In the genomic region with DNA sequence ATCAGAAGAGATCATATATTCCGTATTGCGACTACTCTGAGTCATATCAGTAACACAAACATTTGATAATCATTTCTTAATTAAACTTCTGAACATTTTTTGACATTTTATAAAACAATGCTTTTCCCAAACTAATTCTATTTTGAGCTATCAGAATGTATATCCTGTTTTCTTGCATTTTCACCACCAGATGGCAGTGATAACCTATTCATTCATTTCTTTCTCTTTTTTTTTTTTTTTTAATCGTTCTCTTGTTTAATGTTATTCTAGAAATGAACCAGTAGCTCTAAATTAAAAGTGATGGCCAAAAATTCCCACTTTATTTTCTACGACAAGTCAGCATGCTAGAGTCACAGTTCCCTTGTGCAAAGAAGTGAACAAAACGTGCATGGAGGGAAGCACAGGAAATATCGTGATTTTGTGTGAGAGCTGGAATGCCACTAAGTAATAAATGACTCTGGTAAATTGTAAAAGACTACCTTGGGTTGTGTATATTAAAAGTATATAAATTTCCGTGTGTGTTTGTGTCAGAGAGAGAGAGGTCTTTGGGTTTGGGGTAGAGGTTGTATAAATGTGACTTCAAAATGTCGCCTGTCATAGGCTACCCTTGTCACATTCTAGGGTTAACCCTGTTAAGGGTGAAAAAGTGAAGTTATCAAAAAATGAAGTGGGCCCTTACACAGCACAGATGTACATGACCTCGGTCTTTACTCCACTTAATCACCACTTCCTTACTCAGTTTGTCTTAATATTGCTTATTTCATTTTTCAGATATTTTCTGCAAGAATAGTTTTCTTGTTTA, we compare ENCODE assay signal across 9 cellular contexts. TPM values are rescaled to one million over a fixed set of nuclear protein-coding genes. Genes with fewer than 3 reads are reported as not detected.
DNase-seq lines count a peak whose midpoint lies in the region; ATAC-seq, FAIRE-seq and TF ChIP-seq lines count a peak whose summit lies in the region.
"Had no signal": no experiment of that assay in that cellular context is flagged by ENCODE, and none has a peak within 500 bp of the region (broad histone marks: within the 10 kb centered on the region; RNA-seq: fewer than 3 reads in every experiment).

No MANE protein-coding gene starts in this region.

- TF ChIP-seq RAD21 in A549 (conservative IDR thresholded peaks at IDR 0.05 in 1 of 2, IDR thresholded peaks at IDR 0.05 in 1 of 2), result peak; percentile 80 to 84

- ATAC-seq in A549, result peak in 1 of 2 experiments; percentile 53; a peak in 2 of 6 replicates
- no peak for ATAC-seq in HG02588 (IDR thresholded peaks at IDR 0.05; ENCODE audit: unreplicated experiment)
- no peak for ATAC-seq in GM19463 (IDR thresholded peaks at IDR 0.05; ENCODE audit: unreplicated experiment)

- peak; percentile 95 for FAIRE-seq in A549 (lab: Jason Lieb, UNC)
- peak; percentile 86 for FAIRE-seq in RCC 7860 (lab: Jason Lieb, UNC)

- whole genome bisulfite sequencing in A549 (ENCODE audit: missing lambda C conversion rate), result 29% methylated on average over 9 of the region's 9 CpGs

- H3K27ac ChIP-seq in A549, result no peak overlapping the region
- H3K27ac ChIP-seq: epithelial cell of prostate had no signal

- no peak for TF ChIP-seq POLR2A in A549 (IDR thresholded peaks at IDR 0.05; ENCODE audit: low read length)

- no peaks in the 10 kb centered on the region for H3K9me3 ChIP-seq in A549

- peak overlapping the region; percentile 7; the same call in 1 of the 3 replicates for H3K4me2 ChIP-seq in A549

- POLR2A ChIA-PET in A549 (lab: Yijun Ruan, JAX), result interaction anchor here (0.7 kb wide), 2 partner anchors 289 to 392 kb away, joined by 3 read pairs; no protein-coding TSS in a partner anchor

- H3K4me1 ChIP-seq in A549, result no peaks in the 10 kb centered on the region

- CTCF ChIA-PET in A549 (lab: Yijun Ruan, JAX), result interaction anchor here (0.6 to 6.5 kb wide), 36 partner anchors 9 to 1959 kb away, joined by 3 to 76 read pairs (median 4); a partner anchor contains a TSS

- DNase-seq in A549 (ENCODE audit: low read depth in 1 of 2, low spot score in 1 of 2) (peak in 1 of 2 experiments; percentile 42), GM12864 (ENCODE audit: low read depth) (no peak), RCC 7860 (ENCODE audit: low spot score) (peak; percentile 10), fibroblast of peridontal ligament (ENCODE audit: extremely low read depth) (peak; percentile 80), retina (peak; percentile 31), nucleus accumbens (lab: John Stamatoyannopoulos, UW) (no peak)

- no peak for TF ChIP-seq EP300 in A549 (IDR thresholded peaks at IDR 0.05)

- H3K4me3 ChIP-seq in A549, result no peak overlapping the region
- H3K4me3 ChIP-seq in GM12864 (ENCODE audit: low read depth, low read length), result no peak overlapping the region

- TF ChIP-seq CTCF in A549 (IDR thresholded peaks at IDR 0.05) (peak; percentile 84), GM12864 (IDR thresholded peaks at IDR 0.05; ENCODE audit: low read depth, low read length, missing control alignments) (peak; percentile 18)

TF ChIP-seq in A549, 52 proteins besides CTCF, POLR2A, EP300 and RAD21:
- TF ChIP-seq SMC3 (IDR thresholded peaks at IDR 0.05) (peak; percentile 86), KDM1A (IDR thresholded peaks at IDR 0.05; ENCODE audit: low read depth) (no peak)

RNA-seq across cellular contexts. Expression of a gene that starts 40.4 kb away (rescaled TPM):
- 1,881 and 2,260 TPM in 2 replicates for polyA plus RNA-seq in A549 (2011; rRNA removed)
- polyA plus RNA-seq in A549 (2012; cell fraction: cytosol; rRNA removed), result 882 and 1,113 TPM in 2 replicates
- polyA plus RNA-seq in A549 (2012; cell fraction: nucleus; rRNA removed), result 378 and 581 TPM in 2 replicates
- 1,745 to 1,852 TPM (median 1,788 TPM) in 3 replicates for polyA plus RNA-seq in A549 (2017; fragmentation: RNase III; extraction: RNeasy Plus Mini Kit Qiagen cat#74134 plus additional on column Dnase treatment)
- 554 and 593 TPM in 2 replicates for polyA minus RNA-seq in A549 (2011; rRNA and poly(A)+ RNA removed)

Comparison
In these comparisons a context has a peak if more than half of its experiments do, and no peak if none do; other contexts are left out.
1. DNase-seq: peak in RCC 7860 (single experiment), fibroblast of peridontal ligament (single experiment) and retina (single experiment); none in GM12864 (single experiment) and nucleus accumbens (0 of 56).